Comparison of ENCODE assay signal across 20 cellular contexts in genomic region chr12:27680638-27681037, GRCh38. TPM values are rescaled to one million over a fixed set of nuclear protein-coding genes. Genes with fewer than 3 reads are reported as not detected.
DNase-seq lines count a peak whose midpoint lies in the region; ATAC-seq and TF ChIP-seq lines count a peak whose summit lies in the region.
"Had no signal": no experiment of that assay in that cellular context is flagged by ENCODE, and none has a peak within 500 bp of the region (broad histone marks: within the 10 kb centered on the region; RNA-seq: fewer than 3 reads in every experiment).

No MANE protein-coding gene starts in this region.

- TF ChIP-seq CTCF in colonic mucosa (IDR thresholded peaks at IDR 0.05) (no peak), mucosa of descending colon (IDR thresholded peaks at IDR 0.05) (no peak), stomach (IDR thresholded peaks at IDR 0.05) (no peak)

- H3K4me3 ChIP-seq in colonic mucosa (no peak overlapping the region), mucosa of descending colon (no peak overlapping the region), stomach (no peak overlapping the region)
- H3K4me3 ChIP-seq: BLaER1 had no signal

- no peak overlapping the region for H3K27ac Mint-ChIP-seq in activated T-cell treated with anti-CD3 and anti-CD28 coated beads, Interleukin-2, amount 50 U/mL, for 24 hours
- H3K27ac Mint-ChIP-seq: CD14-positive monocyte; CD4-positive, alpha-beta memory T cell; CD4-positive, CD25-positive, alpha-beta regulatory T cell had no signal

- 74 to 89% (median 83%) methylated on average over 2 of the region's 2 CpGs for WGBS in stomach, 5 donors

- H3K36me3 ChIP-seq in colonic mucosa (no peaks in the 10 kb centered on the region), mucosa of descending colon (ENCODE audit: low read depth) (no peaks in the 10 kb centered on the region), stomach (peaks cover 25 to 84% (median 77%) of the 10 kb centered on the region in 4 donors)

- no peaks in the 10 kb centered on the region for H3K4me1 Mint-ChIP-seq in activated T-cell treated with anti-CD3 and anti-CD28 coated beads, Interleukin-2, amount 50 U/mL, for 24 hours (ENCODE audit: low read depth)
- H3K4me1 Mint-ChIP-seq: CD14-positive monocyte; CD4-positive, alpha-beta memory T cell; CD4-positive, CD25-positive, alpha-beta regulatory T cell; CD8-positive, alpha-beta memory T cell had no signal

- no peaks in the 10 kb centered on the region for H3K27me3 Mint-ChIP-seq in activated T-cell treated with anti-CD3 and anti-CD28 coated beads, Interleukin-2, amount 50 U/mL, for 24 hours
- H3K27me3 Mint-ChIP-seq: CD4-positive, alpha-beta memory T cell; CD4-positive, CD25-positive, alpha-beta regulatory T cell had no signal

- intact Hi-C loops in colonic mucosa (cut with DNase I) = no loop called here
- intact Hi-C loops in mucosa of descending colon (cut with DNase I, micrococcal nuclease) = no loop called here
- intact Hi-C loops in stomach (cut with DNase I; ENCODE audit: low total_unique reads) = no loop called here

- peak; percentile 89 for ATAC-seq in mucosa of descending colon
- ATAC-seq in stimulated activated naive CD8-positive, alpha-beta T cell treated with anti-CD3 and anti-CD28 coated beads, Interleukin-15, Interleukin-2, amounts not matched to agents 100 U/mL and 50 U/mL, for 24 hours = no peak

- TF ChIP-seq EP300 in stomach (IDR thresholded peaks at IDR 0.05) = no peak

- TF ChIP-seq POLR2A in stomach (IDR thresholded peaks at IDR 0.05) = no peak

- H3K36me3 Mint-ChIP-seq in activated T-cell treated with anti-CD3 and anti-CD28 coated beads, Interleukin-2, amount 50 U/mL, for 24 hours (ENCODE audit: low read depth) = no peaks in the 10 kb centered on the region
- H3K36me3 Mint-ChIP-seq: CD8-positive, alpha-beta memory T cell had no signal

- no peaks in the 10 kb centered on the region for H3K4me1 ChIP-seq in colonic mucosa
- peaks cover 16% of the 10 kb centered on the region for H3K4me1 ChIP-seq in mucosa of descending colon (ENCODE audit: low read depth)
- no peaks in the 10 kb centered on the region for H3K4me1 ChIP-seq in stomach
- H3K4me1 ChIP-seq: BE2C, BLaER1 had no signal

- peak overlapping the region; percentile 48 for H3K27ac ChIP-seq in colonic mucosa
- H3K27ac ChIP-seq in stomach = peak overlapping the region in 2 of 5 donors; percentile 45 to 63
- H3K27ac ChIP-seq: BLaER1 had no signal

- no peak overlapping the region for H3K9ac ChIP-seq in colonic mucosa (ENCODE audit: low read depth in 2 of 2, low read length in 2 of 2)
- H3K9ac ChIP-seq: BLaER1 had no signal

- no peaks in the 10 kb centered on the region for H3K9me3 ChIP-seq in colonic mucosa
- H3K9me3 ChIP-seq in mucosa of descending colon = no peaks in the 10 kb centered on the region
- H3K9me3 ChIP-seq in stomach = no peaks in the 10 kb centered on the region
- H3K9me3 ChIP-seq: BE2C, BLaER1 had no signal

- no peak for DNase-seq in colonic mucosa
- DNase-seq in mucosa of descending colon = peak in 1 of 3 donors; percentile 53
- peak; percentile 39 for DNase-seq in stomach
- DNase-seq in GM19240 (ENCODE audit: insufficient read length, low spot score) = no peak
- no peak for DNase-seq in stimulated activated naive CD8-positive, alpha-beta T cell treated with anti-CD3 and anti-CD28 coated beads, Interleukin-15, Interleukin-2, amounts not matched to agents 100 U/mL and 50 U/mL, for 24 hours
- DNase-seq in activated T-cell treated with anti-CD3 and anti-CD28 coated beads, Interleukin-2, amount 50 U/mL, for 24 hours = no peak
- DNase-seq in NCI-H526 (lab: John Stamatoyannopoulos, UW) = no peak
- DNase-seq: 8988T; ACHN; BE2C; C1 segment of cervical spinal cord; CD4-positive, alpha-beta memory T cell; CD4-positive, CD25-positive, alpha-beta regulatory T cell; CD8-positive, alpha-beta memory T cell; COR-L47; DMS 273 treated with DMSO at 0.1 percent for 48 hours; DMS79 treated with DMSO at 0.1 percent for 48 hours; GF-D8 had no signal

- no peaks in the 10 kb centered on the region for H3K9me3 Mint-ChIP-seq in activated T-cell treated with anti-CD3 and anti-CD28 coated beads, Interleukin-2, amount 50 U/mL, for 24 hours
- H3K9me3 Mint-ChIP-seq: CD4-positive, alpha-beta memory T cell; CD4-positive, CD25-positive, alpha-beta regulatory T cell; CD8-positive, alpha-beta memory T cell had no signal

- H3K27me3 ChIP-seq in colonic mucosa (no peaks in the 10 kb centered on the region), stomach (no peaks in the 10 kb centered on the region)
- H3K27me3 ChIP-seq: BE2C, BLaER1 had no signal

- H3K4me3 Mint-ChIP-seq in activated T-cell treated with anti-CD3 and anti-CD28 coated beads, Interleukin-2, amount 50 U/mL, for 24 hours = no peak overlapping the region
- H3K4me3 Mint-ChIP-seq: CD14-positive monocyte; CD4-positive, alpha-beta memory T cell; CD4-positive, CD25-positive, alpha-beta regulatory T cell; CD8-positive, alpha-beta memory T cell had no signal

RNA-seq across cellular contexts. Expression of gene REP15, which starts 15.6 kb away (rescaled TPM):
- 10 to 100 TPM; 33.4 to 58.5 TPM for total RNA-seq in colonic mucosa
- 10 to 100 TPM; 14.3 to 51.4 (median 51.1) TPM for total RNA-seq in mucosa of descending colon
- 10 to 100 TPM in 3 of 5 donors, 1 to 10 TPM in 2; 4.1 to 38.2 (median 11.2) TPM for total RNA-seq in stomach
- 100 to 1,000 TPM in 1 of 3 donors, 1 to 10 TPM in 2; 3.0 to 115 (median 9.8) TPM for polyA plus RNA-seq in stomach
- total RNA-seq: CD4-positive, alpha-beta memory T cell; CD4-positive, CD25-positive, alpha-beta regulatory T cell had no signal
- polyA plus RNA-seq: CD14-positive monocyte; CD8-positive, alpha-beta memory T cell had no signal

RNA-seq across cellular contexts. Expression of gene MRPS35, which starts 30.0 kb away (rescaled TPM):
- total RNA-seq in colonic mucosa (10 to 100 TPM; 85.8 to 90.7 TPM), mucosa of descending colon (10 to 100 TPM; 50.2 to 72.6 (median 67.3) TPM), stomach (10 to 100 TPM in 3 of 5 donors, 1 to 10 TPM in 2; 9.8 to 71.6 (median 15.6) TPM)
- 10 to 100 TPM; 28.9 to 61.4 (median 42.8) TPM for polyA plus RNA-seq in stomach
